Comparison of ENCODE assay signal across 8 cellular contexts in the genomic region with DNA sequence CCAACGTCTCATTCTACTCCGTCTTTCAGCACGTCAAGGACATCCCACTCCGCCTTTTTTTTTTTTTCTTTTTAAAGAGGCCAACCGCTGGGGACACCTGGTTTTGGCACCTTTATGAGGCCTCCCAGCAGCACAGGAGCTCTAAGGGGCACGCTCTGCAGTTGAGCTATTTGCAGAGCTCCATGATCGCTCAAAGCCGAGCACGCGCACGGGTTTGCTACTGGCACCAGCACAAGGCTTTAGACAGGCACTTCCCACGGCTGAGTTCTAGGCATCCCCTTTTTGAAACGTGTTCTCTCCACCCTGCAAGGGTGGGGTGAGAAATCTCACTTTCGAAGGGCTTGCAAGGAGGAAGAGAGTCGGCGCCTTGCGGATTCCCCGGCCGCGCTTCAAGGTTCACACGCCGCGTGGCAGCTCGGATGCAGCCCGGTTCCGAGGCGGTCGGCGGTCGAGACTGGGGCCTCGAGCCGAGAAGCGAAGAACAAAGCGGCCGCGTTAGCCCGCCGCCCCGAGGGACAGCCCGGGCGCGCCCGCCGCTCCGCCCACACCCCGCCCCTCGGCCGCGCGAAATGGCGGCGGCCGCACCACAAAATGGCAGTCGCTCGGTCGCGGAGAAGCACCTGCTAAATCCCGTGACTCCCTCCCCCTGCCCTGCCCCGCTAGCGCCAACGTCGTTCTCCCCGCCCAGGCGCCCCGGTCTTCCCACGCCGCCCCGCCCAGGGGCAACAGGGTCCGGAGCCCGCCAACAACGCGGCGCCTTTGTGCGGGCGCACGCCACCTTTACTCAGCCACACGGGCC. TPM values are rescaled to one million over a fixed set of nuclear protein-coding genes. Genes with fewer than 3 reads are reported as not detected.
DNase-seq lines count a peak whose midpoint lies in the region; ATAC-seq and FAIRE-seq lines count a peak whose summit lies in the region.

No MANE protein-coding gene starts in this region.

- H3K36me3 Mint-ChIP-seq in activated T-helper 1 cell treated with anti-CD3 and anti-CD28 coated beads, Interleukin-12 subunit alpha, Interleukin-12 subunit beta, Interleukin-2, Interleukin-4 antibody, amounts not matched to agents 30 ng/mL and 10 ng/mL and 1 ng/mL, durations not matched to agents 14 hours and 24 hours and 36 hours (ENCODE audit: low read depth), result peaks cover 6% of the 10 kb centered on the region
- peaks cover 0 to 5% (median 0%) of the 10 kb centered on the region in 3 donors for H3K36me3 Mint-ChIP-seq in naive thymus-derived CD8-positive, alpha-beta T cell
- peaks cover 6 to 7% of the 10 kb centered on the region in 2 donors for H3K36me3 Mint-ChIP-seq in stimulated activated naive B cell treated with anti-CD40 and anti-IgM and Interleukin-4, amounts not matched to agents 10 μg/mL and 1 μg/mL and 100 μg/mL, for 72 hours

- POLR2A ChIA-PET in naive thymus-derived CD8-positive, alpha-beta T cell (lab: Charles Lee), result interaction anchor here (0.7 to 10.0 kb wide), 21 partner anchors 10 to 1070 kb away, joined by 3 to 392 read pairs (median 4); partner anchors contain the start of genes DNAJC16, SPEN and ZBTB17

- FAIRE-seq in RCC 7860 (lab: Jason Lieb, UNC), result no peak

- ATAC-seq in GM21825 (IDR thresholded peaks at IDR 0.05; ENCODE audit: unreplicated experiment), result peak; percentile 49
- peak; percentile 62 to 67 for ATAC-seq in naive thymus-derived CD8-positive, alpha-beta T cell
- peak; percentile 51 to 53 for ATAC-seq in stimulated activated naive B cell treated with anti-CD40 and anti-IgM and Interleukin-4, amounts not matched to agents 10 μg/mL and 1 μg/mL and 100 μg/mL, for 72 hours (replicated peaks)

- intact Hi-C loops in activated T-helper 1 cell treated with anti-CD3 and anti-CD28 coated beads, Interleukin-12 subunit alpha, Interleukin-12 subunit beta, Interleukin-2, Interleukin-4 antibody, amounts not matched to agents 30 ng/mL and 10 ng/mL and 1 ng/mL, durations not matched to agents 14 hours and 24 hours and 36 hours (cut with micrococcal nuclease), result loop anchor here (1.0 to 10.0 kb wide), 10 partner anchors 13 to 1070 kb away; partner anchors contain the start of genes DDI2, DNAJC16, FBXO42 and SPEN

- peak overlapping the region; percentile 95 for H3K4me3 Mint-ChIP-seq in activated T-helper 1 cell treated with anti-CD3 and anti-CD28 coated beads, Interleukin-12 subunit alpha, Interleukin-12 subunit beta, Interleukin-2, Interleukin-4 antibody, amounts not matched to agents 30 ng/mL and 10 ng/mL and 1 ng/mL, durations not matched to agents 14 hours and 24 hours and 36 hours
- peak overlapping the region; percentile 84 to 98 (median 96) for H3K4me3 Mint-ChIP-seq in naive thymus-derived CD8-positive, alpha-beta T cell
- peak overlapping the region; percentile 93 to 96 for H3K4me3 Mint-ChIP-seq in stimulated activated naive B cell treated with anti-CD40 and anti-IgM and Interleukin-4, amounts not matched to agents 10 μg/mL and 1 μg/mL and 100 μg/mL, for 72 hours

- peak; percentile 98 for DNase-seq in DMS79 (lab: John Stamatoyannopoulos, UW)
- peak; percentile 91 to 93 for DNase-seq in Kasumi-1 (lab: John Stamatoyannopoulos, UW)
- peak; percentile 81 for DNase-seq in RCC 7860 (ENCODE audit: low spot score)
- DNase-seq in activated T-helper 1 cell treated with anti-CD3 and anti-CD28 coated beads, Interleukin-12 subunit alpha, Interleukin-12 subunit beta, Interleukin-2, Interleukin-4 antibody, amounts not matched to agents 30 ng/mL and 10 ng/mL and 1 ng/mL, durations not matched to agents 14 hours and 24 hours and 36 hours (ENCODE audit: low spot score), result peak; percentile 87
- DNase-seq in fibroblast of gingiva (ENCODE audit: low read depth), result peak; percentile 89
- peak; percentile 79 to 92 (median 87) for DNase-seq in naive thymus-derived CD8-positive, alpha-beta T cell
- DNase-seq in stimulated activated naive B cell treated with anti-CD40 and anti-IgM and Interleukin-4, amounts not matched to agents 10 μg/mL and 1 μg/mL and 100 μg/mL, for 72 hours, result peak; percentile 90

- peaks cover 31% of the 10 kb centered on the region for H3K4me1 Mint-ChIP-seq in activated T-helper 1 cell treated with anti-CD3 and anti-CD28 coated beads, Interleukin-12 subunit alpha, Interleukin-12 subunit beta, Interleukin-2, Interleukin-4 antibody, amounts not matched to agents 30 ng/mL and 10 ng/mL and 1 ng/mL, durations not matched to agents 14 hours and 24 hours and 36 hours (ENCODE audit: low read depth)
- H3K4me1 Mint-ChIP-seq in naive thymus-derived CD8-positive, alpha-beta T cell, result peaks cover 11 to 59% (median 32%) of the 10 kb centered on the region in 4 donors
- peaks cover 22 to 56% of the 10 kb centered on the region in 2 donors for H3K4me1 Mint-ChIP-seq in stimulated activated naive B cell treated with anti-CD40 and anti-IgM and Interleukin-4, amounts not matched to agents 10 μg/mL and 1 μg/mL and 100 μg/mL, for 72 hours

- H3K27me3 Mint-ChIP-seq in activated T-helper 1 cell treated with anti-CD3 and anti-CD28 coated beads, Interleukin-12 subunit alpha, Interleukin-12 subunit beta, Interleukin-2, Interleukin-4 antibody, amounts not matched to agents 30 ng/mL and 10 ng/mL and 1 ng/mL, durations not matched to agents 14 hours and 24 hours and 36 hours (ENCODE audit: insufficient read depth), result peaks cover 3% of the 10 kb centered on the region
- H3K27me3 Mint-ChIP-seq in naive thymus-derived CD8-positive, alpha-beta T cell, result no peaks in the 10 kb centered on the region
- no peaks in the 10 kb centered on the region for H3K27me3 Mint-ChIP-seq in stimulated activated naive B cell treated with anti-CD40 and anti-IgM and Interleukin-4, amounts not matched to agents 10 μg/mL and 1 μg/mL and 100 μg/mL, for 72 hours

- H3K9me3 Mint-ChIP-seq in activated T-helper 1 cell treated with anti-CD3 and anti-CD28 coated beads, Interleukin-12 subunit alpha, Interleukin-12 subunit beta, Interleukin-2, Interleukin-4 antibody, amounts not matched to agents 30 ng/mL and 10 ng/mL and 1 ng/mL, durations not matched to agents 14 hours and 24 hours and 36 hours, result no peaks in the 10 kb centered on the region
- no peaks in the 10 kb centered on the region for H3K9me3 Mint-ChIP-seq in naive thymus-derived CD8-positive, alpha-beta T cell
- no peaks in the 10 kb centered on the region for H3K9me3 Mint-ChIP-seq in stimulated activated naive B cell treated with anti-CD40 and anti-IgM and Interleukin-4, amounts not matched to agents 10 μg/mL and 1 μg/mL and 100 μg/mL, for 72 hours

- peak overlapping the region; percentile 99 for H3K27ac Mint-ChIP-seq in activated T-helper 1 cell treated with anti-CD3 and anti-CD28 coated beads, Interleukin-12 subunit alpha, Interleukin-12 subunit beta, Interleukin-2, Interleukin-4 antibody, amounts not matched to agents 30 ng/mL and 10 ng/mL and 1 ng/mL, durations not matched to agents 14 hours and 24 hours and 36 hours
- H3K27ac Mint-ChIP-seq in naive thymus-derived CD8-positive, alpha-beta T cell, result peak overlapping the region; percentile 95 to 99 (median 99)
- peak overlapping the region; percentile 99 for H3K27ac Mint-ChIP-seq in stimulated activated naive B cell treated with anti-CD40 and anti-IgM and Interleukin-4, amounts not matched to agents 10 μg/mL and 1 μg/mL and 100 μg/mL, for 72 hours

RNA-seq across cellular contexts. Expression of gene SPEN, which starts 12.9 kb away (rescaled TPM):
- total RNA-seq in activated T-helper 1 cell treated with anti-CD3 and anti-CD28 coated beads, Interleukin-12 subunit alpha, Interleukin-12 subunit beta, Interleukin-2, Interleukin-4 antibody, amounts not matched to agents 30 ng/mL and 10 ng/mL and 1 ng/mL, durations not matched to agents 14 hours and 24 hours and 36 hours, result 81.9 and 87.6 TPM in 2 replicates
- total RNA-seq in naive thymus-derived CD8-positive, alpha-beta T cell, result 10 to 100 TPM; 85.6 to 88.3 TPM
- polyA plus RNA-seq in naive thymus-derived CD8-positive, alpha-beta T cell, result 10 to 100 TPM in 1 of 3 donors, 1 to 10 TPM in 2; 4.0 to 38.0 (median 8.1) TPM

RNA-seq across cellular contexts. Expression of gene UQCRHL, which starts 27.2 kb away (rescaled TPM):
- total RNA-seq in activated T-helper 1 cell treated with anti-CD3 and anti-CD28 coated beads, Interleukin-12 subunit alpha, Interleukin-12 subunit beta, Interleukin-2, Interleukin-4 antibody, amounts not matched to agents 30 ng/mL and 10 ng/mL and 1 ng/mL, durations not matched to agents 14 hours and 24 hours and 36 hours, result 1.3 and 1.5 TPM in 2 replicates
- 1 to 10 TPM; 1.8 to 2.0 TPM for total RNA-seq in naive thymus-derived CD8-positive, alpha-beta T cell
- 1 to 10 TPM; 1.1 to 1.2 (median 1.2) TPM for polyA plus RNA-seq in naive thymus-derived CD8-positive, alpha-beta T cell

Comparison
In these comparisons a context has a peak if more than half of its experiments do, and no peak if none do; other contexts are left out.
1. Peak in every context shown above with its lines: DNase-seq and ATAC-seq.